In genomic region chr10:116324227-116324950, GRCh38 we compare ENCODE assay signal across 21 cellular contexts. TPM values are rescaled to one million over a fixed set of nuclear protein-coding genes. Genes with fewer than 3 reads are reported as not detected.
DNase-seq lines count a peak whose midpoint lies in the region; ATAC-seq and TF ChIP-seq lines count a peak whose summit lies in the region.
"Had no signal": no experiment of that assay in that cellular context is flagged by ENCODE, and none has a peak within 500 bp of the region (broad histone marks: within the 10 kb centered on the region; RNA-seq: fewer than 3 reads in every experiment).

Gene CCDC172 (plus strand): TSS chr10:116324448. CDS start chr10:116325012, 564 bp downstream.

- H3K27ac ChIP-seq in iPS-20b (ENCODE audit: low read length) (peak within 1 kb of the TSS; percentile 25), trophoblast cell (ENCODE audit: low read depth, low read length) (no peak within 1 kb of the TSS)
- H3K27ac ChIP-seq: A549 had no signal

- CTCF ChIA-PET in WTC11 (lab: Charles Lee): interaction anchor here (0.8 kb wide), 1 partner anchor 51 kb away, joined by 3 read pairs; no protein-coding TSS in a partner anchor

- H3K4ac ChIP-seq in trophoblast cell (ENCODE audit: low read depth, low read length): no peak within 1 kb of the TSS

- POLR2A ChIA-PET in WTC11 (lab: Charles Lee): no interaction called here

- H2AK5ac ChIP-seq in trophoblast cell (ENCODE audit: low read length): peak within 1 kb of the TSS; percentile 46

- H3K27me3 Mint-ChIP-seq in WTC11 (ENCODE audit: low read depth): no peaks in the 10 kb centered on the region
- H3K27me3 Mint-ChIP-seq: CD4-positive, CD25-positive, alpha-beta regulatory T cell had no signal

- H3K36me3 ChIP-seq in H7 (replicated peaks; ENCODE audit: control insufficient read depth, insufficient read depth, low read length) (no peaks in the 10 kb centered on the region), iPS-20b (ENCODE audit: insufficient read depth, low read depth, low read length) (no peaks in the 10 kb centered on the region), trophoblast cell (ENCODE audit: control insufficient read depth in 1 of 2, insufficient read depth in 2 of 2, low read length in 2 of 2) (no peaks in the 10 kb centered on the region)
- H3K36me3 ChIP-seq: BE2C, MG63 had no signal

- peak within 1 kb of the TSS; percentile 60 for H3K4me3 Mint-ChIP-seq in WTC11

- H3K36me3 Mint-ChIP-seq in WTC11: no peaks in the 10 kb centered on the region
- H3K36me3 Mint-ChIP-seq: CD4-positive, CD25-positive, alpha-beta regulatory T cell had no signal

- no peaks in the 10 kb centered on the region for H3K79me1 ChIP-seq in trophoblast cell (ENCODE audit: low read length)

- H4K8ac ChIP-seq in trophoblast cell (ENCODE audit: low read depth, low read length): no peak within 1 kb of the TSS

- no peak within 1 kb of the TSS for H3K14ac ChIP-seq in trophoblast cell (ENCODE audit: low read length)

- no peak within 1 kb of the TSS for H2BK120ac ChIP-seq in trophoblast cell (ENCODE audit: insufficient read depth, low read length, poor library complexity)

- no peak within 1 kb of the TSS for H3K18ac ChIP-seq in trophoblast cell (ENCODE audit: low read length)

- H2BK12ac ChIP-seq in trophoblast cell (ENCODE audit: low read length): no peak within 1 kb of the TSS

- no peaks in the 10 kb centered on the region for H3K27me3 ChIP-seq in H7 (ENCODE audit: control insufficient read depth, insufficient read depth, low read length)
- H3K27me3 ChIP-seq in iPS-20b (ENCODE audit: insufficient read depth, low read length): no peaks in the 10 kb centered on the region
- H3K27me3 ChIP-seq in trophoblast cell (ENCODE audit: insufficient read depth, low read length): no peaks in the 10 kb centered on the region
- H3K27me3 ChIP-seq: BE2C, MG63 had no signal

- H4K91ac ChIP-seq in trophoblast cell (ENCODE audit: low read depth, low read length): no peak within 1 kb of the TSS

- H3K4me3 ChIP-seq in H7 (ENCODE audit: insufficient read depth, low read depth, low read length) (no peak within 1 kb of the TSS), iPS-20b (ENCODE audit: low read length) (peak within 1 kb of the TSS; percentile 47; the same call in 1 of the 2 replicates), trophoblast cell (ENCODE audit: low read depth, low read length) (no peak within 1 kb of the TSS)
- H3K4me3 ChIP-seq: A549, MG63 had no signal

- WGBS in trophoblast cell (ENCODE audit: extremely low coverage, insufficient coverage, insufficient read length): no CpG with 5 or more reads among the region's 22 CpGs

- no peaks in the 10 kb centered on the region for H3K79me2 ChIP-seq in trophoblast cell (ENCODE audit: control insufficient read depth, insufficient read depth, low read length, poor library complexity)

- peak within 1 kb of the TSS; percentile 62 for H4K12ac ChIP-seq in trophoblast cell (ENCODE audit: low read depth, low read length)

- H3K4me2 ChIP-seq in trophoblast cell (ENCODE audit: low read length): no peak within 1 kb of the TSS
- H3K4me2 ChIP-seq: A549, SK-N-SH had no signal

- H3K23ac ChIP-seq in trophoblast cell (ENCODE audit: low read length): no peak within 1 kb of the TSS

- peak; percentile 6 for DNase-seq in H7
- DNase-seq in WTC11 (ENCODE audit: low spot score): peak; percentile 25
- DNase-seq in trophoblast cell: no peak
- no peak for DNase-seq in NCI-H2171 treated with DMSO at 0.1 percent for 48 hours (lab: John Stamatoyannopoulos, UW)
- DNase-seq in activated gamma-delta T cell (lab: John Stamatoyannopoulos, UW): no peak
- DNase-seq: BE2C; CD4-positive, CD25-positive, alpha-beta regulatory T cell; EL; Kasumi-1; MG63; NCI-H1417 treated with DMSO at 0.1 percent for 48 hours; NCI-H187; NCI-H748 treated with DMSO at 0.1 percent for 48 hours; SIG-M5; SK-N-SH had no signal

- H3K9me3 Mint-ChIP-seq in WTC11: no peaks in the 10 kb centered on the region
- H3K9me3 Mint-ChIP-seq: CD4-positive, CD25-positive, alpha-beta regulatory T cell had no signal

- no peak for TF ChIP-seq CTCF in WTC11 (IDR thresholded peaks at IDR 0.05)

- ATAC-seq in WTC11: peak; percentile 61
- ATAC-seq in HG02973 (IDR thresholded peaks at IDR 0.05; ENCODE audit: unreplicated experiment): no peak
- no peak for ATAC-seq in GM19463 (IDR thresholded peaks at IDR 0.05; ENCODE audit: unreplicated experiment)
- ATAC-seq: A549, Panc1 had no signal

- peaks cover 18% of the 10 kb centered on the region; the same call in 1 of the 2 replicates for H3K4me1 ChIP-seq in iPS-20b (ENCODE audit: insufficient read depth, low read length)
- H3K4me1 ChIP-seq in trophoblast cell (ENCODE audit: control insufficient read depth in 1 of 2, insufficient read depth in 2 of 2, low read length in 2 of 2): no peaks in the 10 kb centered on the region
- H3K4me1 ChIP-seq: A549, BE2C had no signal

- peak within 1 kb of the TSS; percentile 49 for H3K27ac Mint-ChIP-seq in WTC11
- H3K27ac Mint-ChIP-seq: CD4-positive, CD25-positive, alpha-beta regulatory T cell had no signal

- H3K4me1 Mint-ChIP-seq in WTC11: peaks cover 40% of the 10 kb centered on the region
- H3K4me1 Mint-ChIP-seq: CD4-positive, CD25-positive, alpha-beta regulatory T cell had no signal

- H2AFZ ChIP-seq in trophoblast cell (ENCODE audit: insufficient read depth, low read length, poor library complexity): no peak within 1 kb of the TSS

- no peak within 1 kb of the TSS for H2BK5ac ChIP-seq in trophoblast cell (ENCODE audit: low read depth, low read length, poor library complexity)

- H3K9me3 ChIP-seq in iPS-20b (ENCODE audit: insufficient read depth, low read depth, low read length) (no peaks in the 10 kb centered on the region), trophoblast cell (ENCODE audit: insufficient read depth, low read depth, low read length) (no peaks in the 10 kb centered on the region)
- H3K9me3 ChIP-seq: A549, BE2C, MG63, SK-N-SH had no signal

- H3K9ac ChIP-seq in iPS-20b (ENCODE audit: low read depth, low read length) (peak within 1 kb of the TSS; percentile 16; the same call in 1 of the 2 replicates), trophoblast cell (ENCODE audit: low read length) (no peak within 1 kb of the TSS)
- H3K9ac ChIP-seq: SK-N-SH had no signal

TF ChIP-seq in WTC11, 78 proteins besides CTCF, POLR2A, EP300 and RAD21:
- TF ChIP-seq ZNF138 (CRISPR knock-in tag; conservative IDR thresholded peaks at IDR 0.05): no peak
- TF ChIP-seq, protein P1, sequence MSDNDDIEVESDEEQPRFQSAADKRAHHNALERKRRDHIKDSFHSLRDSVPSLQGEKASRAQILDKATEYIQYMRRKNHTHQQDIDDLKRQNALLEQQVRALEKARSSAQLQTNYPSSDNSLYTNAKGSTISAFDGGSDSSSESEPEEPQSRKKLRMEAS (CRISPR knock-in tag; IDR thresholded peaks at IDR 0.05): 0 out of 2 replicates have a peak, but pooled peaks have one; percentile 25

RNA-seq across cellular contexts. Expression of gene CCDC172, which starts in this region (rescaled TPM):
- total RNA-seq in H7 (2014; rRNA removed; shearing (Covaris generic)): 1.0 and 3.4 TPM in 2 replicates
- total RNA-seq in WTC11 (2021): 1.8 to 3.0 TPM (median 2.0 TPM) in 3 replicates
- polyA plus RNA-seq in trophoblast cell (2013): not detected in 2 replicates
- total RNA-seq: CD4-positive, CD25-positive, alpha-beta regulatory T cell; NCI-H460 had no signal
- polyA plus RNA-seq: A549; CD4-positive, CD25-positive, alpha-beta regulatory T cell; SK-N-SH had no signal

Comparison
In these comparisons a context has a peak if more than half of its experiments do, and no peak if none do; other contexts are left out.
1. DNase-seq: peak in H7 (single experiment) and WTC11 (single experiment); none in trophoblast cell (0 of 2), NCI-H2171 treated with DMSO at 0.1 percent for 48 hours (single experiment) and activated gamma-delta T cell (single experiment).